Comparison of ENCODE assay signal across 20 cellular contexts in genomic region chr10:104480797-104481196, GRCh38.
DNase-seq lines count a peak whose midpoint lies in the region; ATAC-seq and TF ChIP-seq lines count a peak whose summit lies in the region.
"Had no signal": no experiment of that assay in that cellular context is flagged by ENCODE, and none has a peak within 500 bp of the region (broad histone marks: within the 10 kb centered on the region; RNA-seq: fewer than 3 reads in every experiment).

No MANE protein-coding gene starts in this region.

- H4K20me1 ChIP-seq in mammary epithelial cell (ENCODE audit: insufficient read depth, low read length), result no peaks in the 10 kb centered on the region
- H4K20me1 ChIP-seq: BLaER1 had no signal

- H2AFZ ChIP-seq in mammary epithelial cell (ENCODE audit: low read depth, low read length), result no peak overlapping the region

- ATAC-seq in Panc1 (peak; percentile 65), aorta (ENCODE audit: low FRiP score) (peak; percentile 33), left colon (no peak), GM18520 (IDR thresholded peaks at IDR 0.05; ENCODE audit: unreplicated experiment) (no peak), mucosa of descending colon (no peak)
- ATAC-seq: CD8-positive, alpha-beta T cell; HCT116 had no signal

- CTCF ChIA-PET in mammary epithelial cell (lab: Charles Lee; ENCODE audit: low non-redundant PET) (no interaction called here), Panc1 (lab: Charles Lee) (no interaction called here)

- H3K4me2 ChIP-seq in mammary epithelial cell (ENCODE audit: insufficient read depth, low read depth, low read length), result no peak overlapping the region
- H3K4me2 ChIP-seq: BLaER1 had no signal

- POLR2A ChIA-PET in Panc1 (lab: Charles Lee), result no interaction called here

- no peaks in the 10 kb centered on the region for H3K79me2 ChIP-seq in mammary epithelial cell (ENCODE audit: insufficient read depth, low read length)

- in situ Hi-C loops in mammary epithelial cell (cut with MboI; ENCODE audit: low sequenced_read_pairs in 2 of 2) (no loop called here), Panc1 (cut with HindIII; ENCODE audit: low pct_unique_long_range_greater_than_20kb, low sequenced_read_pairs) (no loop called here)

- peaks cover 7% of the 10 kb centered on the region for H3K4me1 Mint-ChIP-seq in neural crest cell
- H3K4me1 Mint-ChIP-seq: B cell; CD4-positive, CD25-positive, alpha-beta regulatory T cell had no signal

- no peak overlapping the region for H3K4me3 ChIP-seq in breast epithelium
- H3K4me3 ChIP-seq in mammary epithelial cell (replicated peaks in 1 of 3; ENCODE audit: insufficient read depth in 1 of 3, low read depth in 2 of 3, low read length in 3 of 3), result no peak overlapping the region
- no peak overlapping the region for H3K4me3 ChIP-seq in Panc1 (ENCODE audit: low read depth in 2 of 2, low read length in 2 of 2)
- no peak overlapping the region for H3K4me3 ChIP-seq in aorta (ENCODE audit: low read length in 2 of 2)
- H3K4me3 ChIP-seq in mucosa of descending colon, result no peak overlapping the region
- H3K4me3 ChIP-seq: BLaER1 had no signal

- H3K9me3 ChIP-seq in breast epithelium, result no peaks in the 10 kb centered on the region
- H3K9me3 ChIP-seq in mammary epithelial cell (replicated peaks; ENCODE audit: insufficient read depth, low read length), result no peaks in the 10 kb centered on the region
- no peaks in the 10 kb centered on the region for H3K9me3 ChIP-seq in Panc1 (ENCODE audit: control insufficient read depth, insufficient read depth, low read depth, low read length)
- H3K9me3 ChIP-seq in aorta (ENCODE audit: control insufficient read depth, low read length), result no peaks in the 10 kb centered on the region
- H3K9me3 ChIP-seq in mucosa of descending colon, result no peaks in the 10 kb centered on the region
- H3K9me3 ChIP-seq: BLaER1, Caco-2 had no signal

- peak overlapping the region; percentile 72 for H3K27ac Mint-ChIP-seq in neural crest cell (ENCODE audit: unreplicated experiment)
- H3K27ac Mint-ChIP-seq: B cell; CD4-positive, CD25-positive, alpha-beta regulatory T cell; CD8-positive, alpha-beta T cell had no signal

- 71% methylated on average over 3 of the region's 3 CpGs for WGBS in mammary epithelial cell (ENCODE audit: low coverage, missing lambda C conversion rate)
- WGBS in aorta, 2 donors, result 86 to 90% methylated on average over 3 of the region's 3 CpGs

- H3K4me1 ChIP-seq in breast epithelium (no peaks in the 10 kb centered on the region), mammary epithelial cell (ENCODE audit: insufficient read depth, low read length) (no peaks in the 10 kb centered on the region), Panc1 (ENCODE audit: control insufficient read depth, insufficient read depth, low read length) (no peaks in the 10 kb centered on the region), aorta (ENCODE audit: control insufficient read depth in 1 of 2, insufficient read depth in 2 of 2, low read length in 2 of 2) (peaks cover 0 to 4% of the 10 kb centered on the region in 2 donors), mucosa of descending colon (ENCODE audit: low read depth) (no peaks in the 10 kb centered on the region)
- H3K4me1 ChIP-seq: BLaER1, Caco-2 had no signal

- no peak overlapping the region for H3K9ac ChIP-seq in mammary epithelial cell (ENCODE audit: insufficient read depth, low read length)
- H3K9ac ChIP-seq: BLaER1 had no signal

- H3K27me3 ChIP-seq in breast epithelium (no peaks in the 10 kb centered on the region), mammary epithelial cell (ENCODE audit: insufficient read depth, low read length) (no peaks in the 10 kb centered on the region), Panc1 (ENCODE audit: control insufficient read depth, insufficient read depth, low read length) (peaks cover 5% of the 10 kb centered on the region), aorta (ENCODE audit: control insufficient read depth in 1 of 2, insufficient read depth in 2 of 2, low read length in 1 of 2) (no peaks in the 10 kb centered on the region)
- H3K27me3 ChIP-seq: BLaER1 had no signal

- H3K27me3 Mint-ChIP-seq in neural crest cell (ENCODE audit: low read depth), result peaks cover 11% of the 10 kb centered on the region

- TF ChIP-seq CTCF in breast epithelium (IDR thresholded peaks at IDR 0.05), result no peak
- TF ChIP-seq CTCF in mammary epithelial cell (conservative IDR thresholded peaks at IDR 0.05 in 1 of 2, IDR thresholded peaks at IDR 0.05 in 1 of 2; ENCODE audit: extremely low read depth in 1 of 2, insufficient read depth in 1 of 2, low read depth in 1 of 2, low read length in 2 of 2), result no peak
- no peak for TF ChIP-seq CTCF in Panc1 (IDR thresholded peaks at IDR 0.05)
- no peak for TF ChIP-seq CTCF in neural crest cell (conservative IDR thresholded peaks at IDR 0.05)
- no peak for TF ChIP-seq CTCF in mucosa of descending colon (IDR thresholded peaks at IDR 0.05)

- no peak for TF ChIP-seq POLR2A in breast epithelium (IDR thresholded peaks at IDR 0.05)

- intact Hi-C loops in breast epithelium (cut with DNase I; ENCODE audit: low total_unique reads) (no loop called here), mammary epithelial cell (cut with micrococcal nuclease) (no loop called here), Panc1 (cut with micrococcal nuclease; ENCODE audit: unreplicated experiment) (no loop called here), aorta (cut with DNase I) (no loop called here), left colon (cut with DNase I, micrococcal nuclease) (no loop called here), mucosa of descending colon (cut with DNase I, micrococcal nuclease) (no loop called here)

- no peaks in the 10 kb centered on the region for H3K36me3 Mint-ChIP-seq in neural crest cell (ENCODE audit: low read depth)
- H3K36me3 Mint-ChIP-seq: CD4-positive, CD25-positive, alpha-beta regulatory T cell; CD8-positive, alpha-beta T cell had no signal

- peak overlapping the region; percentile 7 to 43 for H3K27ac ChIP-seq in breast epithelium
- no peak overlapping the region for H3K27ac ChIP-seq in mammary epithelial cell (ENCODE audit: insufficient read depth, low read depth, low read length)
- no peak overlapping the region for H3K27ac ChIP-seq in Panc1 (ENCODE audit: low read length)
- H3K27ac ChIP-seq in aorta (ENCODE audit: low read depth in 1 of 2, low read length in 2 of 2), result no peak overlapping the region
- H3K27ac ChIP-seq: 22Rv1, BLaER1, C4-2B had no signal

- BruUV-seq in mammary epithelial cell (replicated peaks; lab: Mats Ljungman, UMichigan) (no TSS peak), Panc1 (replicated peaks; lab: Mats Ljungman, UMichigan) (no TSS peak)

- DNase-seq in breast epithelium (ENCODE audit: low spot score in 2 of 2) (no peak), mammary epithelial cell (no peak), Panc1 (ENCODE audit: low read depth, low spot score) (no peak), neural crest cell (ENCODE audit: low read depth, low spot score) (no peak), aorta (no peak), left colon (no peak), mucosa of descending colon (no peak)
- DNase-seq: Caco-2; CD4-positive, CD25-positive, alpha-beta regulatory T cell; CD8-positive, alpha-beta T cell; DMS153; DND-41; GOT3; H7 had no signal

- H3K9me3 Mint-ChIP-seq in neural crest cell, result no peaks in the 10 kb centered on the region
- H3K9me3 Mint-ChIP-seq: CD8-positive, alpha-beta T cell had no signal

- H3K36me3 ChIP-seq in breast epithelium (no peaks in the 10 kb centered on the region), mammary epithelial cell (ENCODE audit: insufficient read depth, low read length) (no peaks in the 10 kb centered on the region), Panc1 (ENCODE audit: control insufficient read depth, insufficient read depth, low read length) (no peaks in the 10 kb centered on the region), aorta (ENCODE audit: control insufficient read depth in 1 of 2, insufficient read depth in 2 of 2, low read length in 1 of 2) (no peaks in the 10 kb centered on the region), mucosa of descending colon (ENCODE audit: low read depth) (no peaks in the 10 kb centered on the region)
- H3K36me3 ChIP-seq: BLaER1 had no signal

- H3K4me3 Mint-ChIP-seq in neural crest cell, result no peak overlapping the region
- H3K4me3 Mint-ChIP-seq: B cell; CD4-positive, CD25-positive, alpha-beta regulatory T cell; CD8-positive, alpha-beta T cell had no signal

- dilution Hi-C loops in mammary epithelial cell (cut with HindIII; ENCODE audit: low sequenced_read_pairs), result no loop called here

Comparison
In these comparisons a context has a peak if more than half of its experiments do, and no peak if none do; other contexts are left out.
1. H3K27ac ChIP-seq: peak in breast epithelium (2 of 2); none in mammary epithelial cell (single experiment), Panc1 (single experiment) and aorta (0 of 2).
2. ATAC-seq: peak in Panc1 (single experiment) and aorta (single experiment); none in left colon (single experiment), GM18520 (single experiment) and mucosa of descending colon (single experiment).